Comparison of ENCODE assay signal across 25 cellular contexts in the genomic region with DNA sequence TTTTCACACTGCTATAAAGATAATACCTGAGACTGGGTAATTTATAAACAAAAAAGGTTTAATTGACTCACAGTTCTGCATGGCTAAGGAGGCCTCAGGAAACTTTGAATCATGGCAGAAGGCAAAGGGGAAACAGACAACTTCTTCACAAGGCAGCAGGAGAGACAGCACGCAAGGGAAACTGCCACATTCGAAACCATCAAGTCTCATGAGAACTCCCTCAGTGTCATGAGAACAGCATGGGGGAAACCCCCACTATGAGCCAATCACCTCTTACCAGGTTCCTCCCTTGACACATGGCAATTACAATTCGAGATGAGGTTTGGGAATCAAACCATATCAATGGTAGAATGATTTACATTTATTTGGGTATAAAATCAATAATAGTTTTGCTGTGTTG.
DNase-seq lines count a peak whose midpoint lies in the region; ATAC-seq, FAIRE-seq and TF ChIP-seq lines count a peak whose summit lies in the region.
"Had no signal": no experiment of that assay in that cellular context is flagged by ENCODE, and none has a peak within 500 bp of the region (broad histone marks: within the 10 kb centered on the region; RNA-seq: fewer than 3 reads in every experiment).

No MANE protein-coding gene starts in this region.

- H3K4me3 ChIP-seq in H1 (ENCODE audit: extremely low read depth in 1 of 4, insufficient read depth in 2 of 4, low read depth in 3 of 4, low read length in 4 of 4) (no peak overlapping the region), HepG2 (replicated peaks in 1 of 3; ENCODE audit: insufficient read depth in 1 of 3, low read depth in 2 of 3, low read length in 3 of 3) (no peak overlapping the region)
- H3K4me3 ChIP-seq: BLaER1 had no signal

- no TSS peak for BruUV-seq in HepG2 (replicated peaks; lab: Mats Ljungman, UMichigan)

- H2AK5ac ChIP-seq in H1 (ENCODE audit: low read depth, low read length): no peak overlapping the region

- no peak overlapping the region for H4K8ac ChIP-seq in H1 (ENCODE audit: extremely low read depth, insufficient read depth, low read length)

- H3K27ac Mint-ChIP-seq in osteocyte (ENCODE audit: unreplicated experiment): no peak overlapping the region
- H3K27ac Mint-ChIP-seq: CD4-positive, alpha-beta memory T cell; CD4-positive, CD25-positive, alpha-beta regulatory T cell; CD8-positive, alpha-beta memory T cell had no signal

- TF ChIP-seq CTCF in H1 (IDR thresholded peaks at IDR 0.05; ENCODE audit: control extremely low read depth in 1 of 3, insufficient read depth in 1 of 3, low read depth in 1 of 3, low read length in 3 of 3) (no peak), osteocyte (IDR thresholded peaks at IDR 0.05) (no peak), HepG2 (CRISPR knock-in tag; IDR thresholded peaks at IDR 0.05) (no peak)

- FAIRE-seq in H1 (lab: Jason Lieb, UNC) (no peak), HepG2 (lab: Jason Lieb, UNC) (no peak)
- FAIRE-seq: A204.1, D721Med, G401.6, GM12891, GM19239 had no signal

- POLR2A ChIA-PET in H1 (lab: Charles Lee; ENCODE audit: partially characterized antibody): no interaction called here
- POLR2A ChIA-PET in HepG2 (lab: Yijun Ruan, JAX): no interaction called here

- no peak overlapping the region for H2BK120ac ChIP-seq in H1 (replicated peaks; ENCODE audit: low read depth, low read length)

- no peaks in the 10 kb centered on the region for H3K36me3 Mint-ChIP-seq in osteocyte (ENCODE audit: unreplicated experiment)
- H3K36me3 Mint-ChIP-seq: CD14-positive monocyte; CD4-positive, alpha-beta memory T cell; CD4-positive, CD25-positive, alpha-beta regulatory T cell; CD8-positive, alpha-beta memory T cell had no signal

- H3K9ac ChIP-seq in H1 (replicated peaks in 1 of 4; ENCODE audit: extremely low read depth in 1 of 4, low read depth in 3 of 4, low read length in 3 of 4) (no peak overlapping the region), HepG2 (ENCODE audit: insufficient read depth, low read depth, low read length) (no peak overlapping the region)
- H3K9ac ChIP-seq: BLaER1 had no signal

- H2BK15ac ChIP-seq in H1 (ENCODE audit: low read length): no peak overlapping the region

- H3K4me2 ChIP-seq in H1 (ENCODE audit: insufficient read depth in 1 of 2, low read depth in 2 of 2, low read length in 2 of 2) (no peak overlapping the region), HepG2 (ENCODE audit: low read depth, low read length) (no peak overlapping the region)
- H3K4me2 ChIP-seq: BLaER1 had no signal

- no peak overlapping the region for H4K91ac ChIP-seq in H1 (replicated peaks; ENCODE audit: insufficient read length, low read length)

- TF ChIP-seq EP300 in H1 (IDR thresholded peaks at IDR 0.05; ENCODE audit: borderline replicate concordance in 1 of 2, low read depth in 2 of 2, low read length in 2 of 2) (no peak), HepG2 (IDR thresholded peaks at IDR 0.05; ENCODE audit: low read depth in 2 of 2, low read length in 2 of 2) (no peak), HepG2 (CRISPR knock-in tag; IDR thresholded peaks at IDR 0.05; ENCODE audit: borderline replicate concordance) (no peak)

- H3K36me3 ChIP-seq in H1 (ENCODE audit: control insufficient read depth in 2 of 4, insufficient read depth in 4 of 4, low read length in 3 of 4) (no peaks in the 10 kb centered on the region), HepG2 (replicated peaks in 1 of 2; ENCODE audit: control insufficient read depth in 1 of 2, insufficient read depth in 2 of 2, low read length in 2 of 2) (no peaks in the 10 kb centered on the region)
- H3K36me3 ChIP-seq: BE2C, BLaER1 had no signal

- peaks cover 20% of the 10 kb centered on the region for H3K9me3 Mint-ChIP-seq in osteocyte (ENCODE audit: unreplicated experiment)

- no peaks in the 10 kb centered on the region for H3K4me1 Mint-ChIP-seq in osteocyte (ENCODE audit: unreplicated experiment)
- H3K4me1 Mint-ChIP-seq: CD14-positive monocyte; CD4-positive, alpha-beta memory T cell; CD4-positive, CD25-positive, alpha-beta regulatory T cell; CD8-positive, alpha-beta memory T cell had no signal

- CTCF ChIA-PET in H1 (lab: Charles Lee; ENCODE audit: partially characterized antibody): no interaction called here
- CTCF ChIA-PET in HepG2 (lab: Yijun Ruan, JAX; ENCODE audit: low intra/inter-chr PET ratio, low total read pairs): no interaction called here

- no peak for TF ChIP-seq RAD21 in H1 (IDR thresholded peaks at IDR 0.05 in 1 of 2, conservative IDR thresholded peaks at IDR 0.05 in 1 of 2; ENCODE audit: low read depth in 2 of 2, low read length in 2 of 2)
- no peak for TF ChIP-seq RAD21 in HepG2 (CRISPR knock-in tag; IDR thresholded peaks at IDR 0.05)

- H3K79me1 ChIP-seq in H1 (ENCODE audit: low read depth, low read length): no peaks in the 10 kb centered on the region

- H3K18ac ChIP-seq in H1 (ENCODE audit: extremely low read depth, low read length): no peak overlapping the region

- peak; percentile 50 for ATAC-seq in GM18511 (IDR thresholded peaks at IDR 0.05; ENCODE audit: unreplicated experiment)
- ATAC-seq in GM19351 (IDR thresholded peaks at IDR 0.05; ENCODE audit: unreplicated experiment): peak; percentile 48
- ATAC-seq in HG03432 (IDR thresholded peaks at IDR 0.05; ENCODE audit: unreplicated experiment): peak; percentile 65
- no peak for ATAC-seq in HG03342 (IDR thresholded peaks at IDR 0.05; ENCODE audit: unreplicated experiment)
- ATAC-seq in HepG2: no peak

- H2AFZ ChIP-seq in H1 (ENCODE audit: low read length) (peak overlapping the region; percentile 85; the same call in 1 of the 2 replicates), HepG2 (ENCODE audit: low read length) (no peak overlapping the region)

- intact Hi-C loops in HepG2 (cut with micrococcal nuclease; ENCODE audit: unreplicated experiment): no loop called here

- H3K4me3 Mint-ChIP-seq in osteocyte (ENCODE audit: unreplicated experiment): no peak overlapping the region
- H3K4me3 Mint-ChIP-seq: CD14-positive monocyte; CD4-positive, alpha-beta memory T cell; CD4-positive, CD25-positive, alpha-beta regulatory T cell; CD8-positive, alpha-beta memory T cell had no signal

- no peaks in the 10 kb centered on the region for H3K9me3 ChIP-seq in H1 (ENCODE audit: insufficient read depth in 2 of 2, low read depth in 1 of 2, low read length in 1 of 2)
- peaks cover 82% of the 10 kb centered on the region for H3K9me3 ChIP-seq in HepG2 (ENCODE audit: low read length)
- H3K9me3 ChIP-seq: BE2C, BLaER1 had no signal

- H3K4ac ChIP-seq in H1 (replicated peaks; ENCODE audit: insufficient read length, low read depth, low read length): no peak overlapping the region

- H4K5ac ChIP-seq in H1 (ENCODE audit: insufficient read length, low read depth, low read length): no peak overlapping the region

- WGBS in H1 (ENCODE audit: extremely low coverage in 1 of 2, insufficient coverage in 1 of 2, insufficient read length in 1 of 2, insufficient replicate concordance in 2 of 2, low coverage in 1 of 2, low lambda C conversion rate in 2 of 2, missing lambda C conversion rate in 1 of 2), 2 experiments: 90% methylated on average over 3 of the region's 3 CpGs; no CpG with 5 or more reads in 1 of the 2 experiments
- 9% methylated on average over 3 of the region's 3 CpGs for WGBS in HepG2 (ENCODE audit: low lambda C conversion rate)

- no peak overlapping the region for H3K14ac ChIP-seq in H1 (ENCODE audit: insufficient read length)

- H3K27me3 ChIP-seq in H1 (replicated peaks in 1 of 4; ENCODE audit: control insufficient read depth in 3 of 4, extremely low read depth in 1 of 4, insufficient read depth in 3 of 4, low read length in 3 of 4) (no peaks in the 10 kb centered on the region), HepG2 (ENCODE audit: control insufficient read depth in 1 of 2, insufficient read depth in 2 of 2, low read length in 2 of 2) (no peaks in the 10 kb centered on the region; a peak in 1 of 5 replicates)
- H3K27me3 ChIP-seq: BE2C, BLaER1 had no signal

- no peaks in the 10 kb centered on the region for H3K23me2 ChIP-seq in H1 (ENCODE audit: low read depth, low read length)

- H2BK12ac ChIP-seq in H1 (ENCODE audit: low read depth, low read length): no peak overlapping the region

- 0 out of 2 replicates have a peak overlapping the region, but pooled peaks have one; percentile 55 for H2BK20ac ChIP-seq in H1 (ENCODE audit: low read length)

- H4K20me1 ChIP-seq in H1 (replicated peaks in 1 of 2; ENCODE audit: control insufficient read depth in 1 of 2, insufficient read depth in 2 of 2, low read length in 2 of 2): no peaks in the 10 kb centered on the region
- no peaks in the 10 kb centered on the region for H4K20me1 ChIP-seq in HepG2 (ENCODE audit: insufficient read depth, low read length)
- H4K20me1 ChIP-seq: BLaER1 had no signal

- H3K27me3 Mint-ChIP-seq in osteocyte (ENCODE audit: unreplicated experiment): no peaks in the 10 kb centered on the region
- H3K27me3 Mint-ChIP-seq: CD4-positive, CD25-positive, alpha-beta regulatory T cell; CD8-positive, alpha-beta memory T cell had no signal

- no peaks in the 10 kb centered on the region for H3K79me2 ChIP-seq in H1 (ENCODE audit: control insufficient read depth in 1 of 2, insufficient read depth in 2 of 2, low read length in 2 of 2)
- H3K79me2 ChIP-seq in HepG2 (ENCODE audit: insufficient read depth, low read length): no peaks in the 10 kb centered on the region

- TF ChIP-seq POLR2A in H1 (IDR thresholded peaks at IDR 0.05; ENCODE audit: control extremely low read depth in 1 of 2, low read depth in 2 of 2, low read length in 2 of 2): no peak
- TF ChIP-seq POLR2A in HepG2 (IDR thresholded peaks at IDR 0.05; ENCODE audit: insufficient read depth in 1 of 2, low read depth in 2 of 2, low read length in 2 of 2): no peak

- H3K56ac ChIP-seq in H1 (replicated peaks; ENCODE audit: insufficient read length, low read depth, low read length): no peak overlapping the region

- no peaks in the 10 kb centered on the region for H3K4me1 ChIP-seq in H1 (replicated peaks in 1 of 4; ENCODE audit: control insufficient read depth in 3 of 4, insufficient read depth in 4 of 4, low read length in 3 of 4)
- no peaks in the 10 kb centered on the region for H3K4me1 ChIP-seq in HepG2 (ENCODE audit: insufficient read depth, low read length)
- H3K4me1 ChIP-seq: BE2C, BLaER1 had no signal

- H3K27ac ChIP-seq in H1 (ENCODE audit: low read depth, low read length) (no peak overlapping the region), HepG2 (ENCODE audit: extremely low read length, insufficient read depth, low read length) (no peak overlapping the region)
- H3K27ac ChIP-seq: BLaER1 had no signal

- no peak overlapping the region for H2BK5ac ChIP-seq in H1 (ENCODE audit: low read depth, low read length)

- DNase-seq in H1 (ENCODE audit: low read depth in 1 of 2, low spot score in 2 of 2): no peak
- DNase-seq in osteocyte (ENCODE audit: extremely low spot score, unreplicated experiment): no peak
- no peak for DNase-seq in D341Med (ENCODE audit: low spot score)
- no peak for DNase-seq in HepG2 (ENCODE audit: low spot score)
- DNase-seq: 8988T; ACHN; BE2C; C1 segment of cervical spinal cord; CD4-positive, alpha-beta memory T cell; CD4-positive, CD25-positive, alpha-beta regulatory T cell; CD8-positive, alpha-beta memory T cell; COR-L47; DMS79 treated with DMSO at 0.1 percent for 48 hours; GF-D8 had no signal

- no peak overlapping the region for H3K23ac ChIP-seq in H1 (ENCODE audit: insufficient read length)

- in situ Hi-C loops in HepG2 (cut with HindIII; ENCODE audit: extremely low pct_ligation_motif_present, low pct_unique_long_range_greater_than_20kb): no loop called here

TF ChIP-seq in H1, 55 proteins besides CTCF, POLR2A, EP300 and RAD21 (continues in another document):
- no peak for TF ChIP-seq TAF1 (IDR thresholded peaks at IDR 0.05; ENCODE audit: low read depth, low read length)

Comparison
In these comparisons a context has a peak if more than half of its experiments do, and no peak if none do; other contexts are left out.
1. ATAC-seq: peak in GM18511 (single experiment), GM19351 (single experiment) and HG03432 (single experiment); none in HG03342 (single experiment) and HepG2 (single experiment).